Comparison of ENCODE assay signal across 14 cellular contexts in genomic region chr9:104841601-104842106, GRCh38.
DNase-seq lines count a peak whose midpoint lies in the region; ATAC-seq and TF ChIP-seq lines count a peak whose summit lies in the region.
"Had no signal": no experiment of that assay in that cellular context is flagged by ENCODE, and none has a peak within 500 bp of the region (broad histone marks: within the 10 kb centered on the region; RNA-seq: fewer than 3 reads in every experiment).

No MANE protein-coding gene starts in this region.

- H2BK12ac ChIP-seq in neuronal stem cell (ENCODE audit: low read length), result no peak overlapping the region

- TF ChIP-seq POLR2A in thyroid gland (IDR thresholded peaks at IDR 0.05), result no peak

- H3K27me3 ChIP-seq in left lung, result no peaks in the 10 kb centered on the region
- no peaks in the 10 kb centered on the region for H3K27me3 ChIP-seq in neuronal stem cell (ENCODE audit: control insufficient read depth in 3 of 3, insufficient read depth in 3 of 3, low read depth in 1 of 3, low read length in 3 of 3)
- no peaks in the 10 kb centered on the region for H3K27me3 ChIP-seq in thyroid gland

- H4K91ac ChIP-seq in neuronal stem cell (ENCODE audit: low read depth, low read length, poor library complexity), result no peak overlapping the region

- H3K4me1 ChIP-seq in left lung, result peaks cover under 1 to 14% of the 10 kb centered on the region in 2 donors
- peaks cover 0 to 6% of the 10 kb centered on the region in 2 donors for H3K4me1 ChIP-seq in neuronal stem cell (ENCODE audit: control insufficient read depth in 2 of 2, insufficient read depth in 1 of 2, low read depth in 1 of 2, low read length in 2 of 2)
- H3K4me1 ChIP-seq in thyroid gland, result peaks cover 21 to 26% of the 10 kb centered on the region in 2 donors

- no CpG with 5 or more reads among the region's 7 CpGs for WGBS in neuronal stem cell (ENCODE audit: extremely low coverage in 2 of 2, insufficient read length in 2 of 2, insufficient replicate concordance in 1 of 2), 2 donors
- 74 to 79% methylated on average over 7 of the region's 7 CpGs for WGBS in thyroid gland, 2 donors

- H3K27ac ChIP-seq in left lung, result no peak overlapping the region
- no peak overlapping the region for H3K27ac ChIP-seq in neuronal stem cell (replicated peaks; ENCODE audit: low read length)
- peak overlapping the region; percentile 50 to 81 (median 80) for H3K27ac ChIP-seq in thyroid gland
- H3K27ac ChIP-seq: C4-2B had no signal

- H3K4ac ChIP-seq in neuronal stem cell (ENCODE audit: low read length), result no peak overlapping the region

- POLR2A ChIA-PET in activated CD4-positive, alpha-beta T cell treated with anti-CD3 and anti-CD28 coated beads, Interleukin-2, amount 10 ng/mL, durations not matched to agents 7 days and 5 days (lab: Charles Lee), result no interaction called here

- no peaks in the 10 kb centered on the region for H3K9me3 Mint-ChIP-seq in dendritic cell treated with granulocyte-macrophage colony-stimulating factor and Interleukin-4, amounts not matched to agents 40 ng/mL and 50 ng/mL, for 4 days
- no peaks in the 10 kb centered on the region for H3K9me3 Mint-ChIP-seq in activated CD4-positive, alpha-beta T cell treated with anti-CD3 and anti-CD28 coated beads, Interleukin-2, amount 10 ng/mL, durations not matched to agents 7 days and 5 days
- H3K9me3 Mint-ChIP-seq: HFFc6 had no signal

- no peak overlapping the region for H3K14ac ChIP-seq in neuronal stem cell (ENCODE audit: low read length)

- no peak overlapping the region for H3K4me2 ChIP-seq in neuronal stem cell (ENCODE audit: insufficient read depth, low read length, poor library complexity, severe bottlenecking)

- peak; percentile 67 for ATAC-seq in left lung
- ATAC-seq in GM18873 (IDR thresholded peaks at IDR 0.05; ENCODE audit: low FRiP score, unreplicated experiment), result no peak
- ATAC-seq: GM12878, Panc1 had no signal

- H3K9me3 ChIP-seq in left lung, result no peaks in the 10 kb centered on the region
- no peaks in the 10 kb centered on the region for H3K9me3 ChIP-seq in neuronal stem cell (replicated peaks in 1 of 2; ENCODE audit: control insufficient read depth in 2 of 2, insufficient read depth in 1 of 2, low read depth in 1 of 2, low read length in 2 of 2)
- H3K9me3 ChIP-seq in thyroid gland, result no peaks in the 10 kb centered on the region

- H2BK120ac ChIP-seq in neuronal stem cell (ENCODE audit: low read depth, low read length), result no peak overlapping the region

- H4K8ac ChIP-seq in neuronal stem cell (ENCODE audit: low read depth, low read length), result no peak overlapping the region

- no peak overlapping the region for H3K4me3 Mint-ChIP-seq in dendritic cell treated with granulocyte-macrophage colony-stimulating factor and Interleukin-4, amounts not matched to agents 40 ng/mL and 50 ng/mL, for 4 days
- no peak overlapping the region for H3K4me3 Mint-ChIP-seq in activated CD4-positive, alpha-beta T cell treated with anti-CD3 and anti-CD28 coated beads, Interleukin-2, amount 10 ng/mL, durations not matched to agents 7 days and 5 days
- H3K4me3 Mint-ChIP-seq: HFFc6 had no signal

- H2AK5ac ChIP-seq in neuronal stem cell (ENCODE audit: low read depth, low read length), result no peak overlapping the region

- CTCF ChIA-PET in activated CD4-positive, alpha-beta T cell treated with anti-CD3 and anti-CD28 coated beads, Interleukin-2, amount 10 ng/mL, durations not matched to agents 7 days and 5 days (lab: Charles Lee), result no interaction called here

- H3K4me1 Mint-ChIP-seq in dendritic cell treated with granulocyte-macrophage colony-stimulating factor and Interleukin-4, amounts not matched to agents 40 ng/mL and 50 ng/mL, for 4 days (ENCODE audit: low read depth), result peaks cover 28% of the 10 kb centered on the region
- peaks cover 1% of the 10 kb centered on the region for H3K4me1 Mint-ChIP-seq in activated CD4-positive, alpha-beta T cell treated with anti-CD3 and anti-CD28 coated beads, Interleukin-2, amount 10 ng/mL, durations not matched to agents 7 days and 5 days

- no peak overlapping the region for H2BK15ac ChIP-seq in neuronal stem cell (ENCODE audit: low read length)

- no peak overlapping the region for H3K18ac ChIP-seq in neuronal stem cell (ENCODE audit: low read length)

- intact Hi-C loops in dendritic cell treated with granulocyte-macrophage colony-stimulating factor and Interleukin-4, amounts not matched to agents 40 ng/mL and 50 ng/mL, for 4 days (cut with micrococcal nuclease), result no loop called here
- intact Hi-C loops in left lung (cut with DNase I), result no loop called here
- intact Hi-C loops in thyroid gland (cut with DNase I), result no loop called here

- H2BK5ac ChIP-seq in neuronal stem cell (ENCODE audit: low read length), result no peak overlapping the region

- peak overlapping the region; percentile 33 for H3K9ac ChIP-seq in neuronal stem cell (ENCODE audit: low read depth, low read length, poor library complexity)

- peak overlapping the region; percentile 64 for H3K27ac Mint-ChIP-seq in dendritic cell treated with granulocyte-macrophage colony-stimulating factor and Interleukin-4, amounts not matched to agents 40 ng/mL and 50 ng/mL, for 4 days
- no peak overlapping the region for H3K27ac Mint-ChIP-seq in activated CD4-positive, alpha-beta T cell treated with anti-CD3 and anti-CD28 coated beads, Interleukin-2, amount 10 ng/mL, durations not matched to agents 7 days and 5 days
- H3K27ac Mint-ChIP-seq: HFFc6 had no signal

- H3K36me3 ChIP-seq in left lung, result peaks cover 0 to 59% of the 10 kb centered on the region in 2 donors
- H3K36me3 ChIP-seq in neuronal stem cell (replicated peaks in 1 of 2; ENCODE audit: control insufficient read depth in 2 of 2, insufficient read depth in 2 of 2, low read length in 2 of 2), result peaks cover 10 to 77% of the 10 kb centered on the region in 2 donors
- peaks cover 16 to 19% of the 10 kb centered on the region in 2 donors for H3K36me3 ChIP-seq in thyroid gland

- H2AFZ ChIP-seq in neuronal stem cell (ENCODE audit: low read length), result no peak overlapping the region

- no peaks in the 10 kb centered on the region for H3K27me3 Mint-ChIP-seq in dendritic cell treated with granulocyte-macrophage colony-stimulating factor and Interleukin-4, amounts not matched to agents 40 ng/mL and 50 ng/mL, for 4 days
- H3K27me3 Mint-ChIP-seq in activated CD4-positive, alpha-beta T cell treated with anti-CD3 and anti-CD28 coated beads, Interleukin-2, amount 10 ng/mL, durations not matched to agents 7 days and 5 days, result no peaks in the 10 kb centered on the region

- H3K36me3 Mint-ChIP-seq in dendritic cell treated with granulocyte-macrophage colony-stimulating factor and Interleukin-4, amounts not matched to agents 40 ng/mL and 50 ng/mL, for 4 days (ENCODE audit: low read depth), result peaks cover 93% of the 10 kb centered on the region
- no peaks in the 10 kb centered on the region for H3K36me3 Mint-ChIP-seq in activated CD4-positive, alpha-beta T cell treated with anti-CD3 and anti-CD28 coated beads, Interleukin-2, amount 10 ng/mL, durations not matched to agents 7 days and 5 days (ENCODE audit: low read depth)

- H3K79me1 ChIP-seq in neuronal stem cell (ENCODE audit: low read depth, low read length), result no peaks in the 10 kb centered on the region

- H3K4me3 ChIP-seq in left lung (no peak overlapping the region), neuronal stem cell (ENCODE audit: low read length in 2 of 2) (no peak overlapping the region), thyroid gland (replicated peaks in 1 of 3) (no peak overlapping the region)
- H3K4me3 ChIP-seq: GM12878 had no signal

- DNase-seq in left lung, result no peak
- no peak for DNase-seq in neuronal stem cell (ENCODE audit: low spot score)
- peak; percentile 65 to 70 for DNase-seq in thyroid gland
- no peak for DNase-seq in activated CD4-positive, alpha-beta T cell treated with anti-CD3 and anti-CD28 coated beads, Interleukin-2, amount 10 ng/mL, durations not matched to agents 7 days and 5 days
- no peak for DNase-seq in NCI-H345 (lab: John Stamatoyannopoulos, UW)
- DNase-seq: DND-41, HFFc6, NCI-H1048, NCI-H524 had no signal

- H3K23ac ChIP-seq in neuronal stem cell (ENCODE audit: low read depth, low read length, poor library complexity), result no peak overlapping the region

- TF ChIP-seq CTCF in left lung (IDR thresholded peaks at IDR 0.05) (no peak), thyroid gland (IDR thresholded peaks at IDR 0.05) (peak in 1 of 6 experiments; percentile 9)

Comparison
In these comparisons a context has a peak if more than half of its experiments do, and no peak if none do; other contexts are left out.
1. DNase-seq: peak in thyroid gland (2 of 2); none in left lung (0 of 2), neuronal stem cell (single experiment), activated CD4-positive, alpha-beta T cell treated with anti-CD3 and anti-CD28 coated beads, Interleukin-2, amount 10 ng/mL, durations not matched to agents 7 days and 5 days (single experiment) and NCI-H345 (single experiment).
2. H3K27ac ChIP-seq: peak in thyroid gland (3 of 3); none in left lung (0 of 2) and neuronal stem cell (single experiment).